In genomic region chr17:44324571-44325275, GRCh38 we compare ENCODE assay signal across 1 cellular context.
TF ChIP-seq lines count a peak whose summit lies in the region.

Gene SLC25A39, minus strand, starts transcription at chr17:44324823. Its CDS starts 1,261 bp downstream, at chr17:44323562.

TF ChIP-seq in K562, 482 proteins besides CTCF, POLR2A, EP300 and RAD21 (continued from another document and continues in another):
- TF ChIP-seq MYBL2 (IDR thresholded peaks at IDR 0.05; ENCODE audit: low read depth), result no peak
- no peak for TF ChIP-seq MYBL2 (CRISPR knock-in tag; IDR thresholded peaks at IDR 0.05; ENCODE audit: borderline replicate concordance)
- TF ChIP-seq EHMT2 (IDR thresholded peaks at IDR 0.05), result no peak
- TF ChIP-seq CHD1 (IDR thresholded peaks at IDR 0.05; ENCODE audit: low read length), result peak; percentile 3
- no peak for TF ChIP-seq ZNF407 (IDR thresholded peaks at IDR 0.05; ENCODE audit: low read depth)
- no peak for TF ChIP-seq EP400 (IDR thresholded peaks at IDR 0.05)
- no peak for TF ChIP-seq IRF1 (CRISPR knock-in tag; IDR thresholded peaks at IDR 0.05; ENCODE audit: borderline replicate concordance)
- TF ChIP-seq ZNF395 (CRISPR knock-in tag; IDR thresholded peaks at IDR 0.05), result no peak
- peak; percentile 3 for TF ChIP-seq SAP30 (IDR thresholded peaks at IDR 0.05; ENCODE audit: borderline replicate concordance, insufficient read depth, low read depth, low read length, poor library complexity, severe bottlenecking)
- TF ChIP-seq ATF3 (IDR thresholded peaks at IDR 0.05), result no peak
- TF ChIP-seq ATF3 (CRISPR knock-in tag; conservative IDR thresholded peaks at IDR 0.05), result no peak
- TF ChIP-seq ZNF444 (CRISPR knock-in tag; IDR thresholded peaks at IDR 0.05), result no peak
- TF ChIP-seq HMG20B (CRISPR knock-in tag; IDR thresholded peaks at IDR 0.05), result no peak
- no peak for TF ChIP-seq JUNB (CRISPR knock-in tag; conservative IDR thresholded peaks at IDR 0.05)
- TF ChIP-seq ZNF398 (CRISPR knock-in tag; IDR thresholded peaks at IDR 0.05), result no peak
- no peak for TF ChIP-seq ZNF134 (CRISPR knock-in tag; conservative IDR thresholded peaks at IDR 0.05)
- no peak for TF ChIP-seq SMAD1 (IDR thresholded peaks at IDR 0.05; ENCODE audit: low read depth, low read length, partially characterized antibody)
- no peak for TF ChIP-seq MED1 (CRISPR knock-in tag; IDR thresholded peaks at IDR 0.05; ENCODE audit: borderline replicate concordance)
- TF ChIP-seq RFX1 (IDR thresholded peaks at IDR 0.05), result no peak
- no peak for TF ChIP-seq E2F4 (CRISPR knock-in tag; IDR thresholded peaks at IDR 0.05; ENCODE audit: low read depth)
- no peak for TF ChIP-seq ZNF3 (CRISPR knock-in tag; IDR thresholded peaks at IDR 0.05)
- TF ChIP-seq SREBF2 (CRISPR knock-in tag; IDR thresholded peaks at IDR 0.05), result no peak
- TF ChIP-seq CHD2 (IDR thresholded peaks at IDR 0.05; ENCODE audit: low read depth, low read length), result no peak
- no peak for TF ChIP-seq ELF2 (CRISPR knock-in tag; IDR thresholded peaks at IDR 0.05)
- no peak for TF ChIP-seq ZNF696 (CRISPR knock-in tag; conservative IDR thresholded peaks at IDR 0.05)
- TF ChIP-seq HDGF (IDR thresholded peaks at IDR 0.05), result no peak
- TF ChIP-seq RUNX1 (IDR thresholded peaks at IDR 0.05; ENCODE audit: low read depth), result no peak
- 0 out of 2 replicates have a peak, but pooled peaks have one; percentile 10 for TF ChIP-seq OTX1 (CRISPR knock-in tag; IDR thresholded peaks at IDR 0.05)
- no peak for TF ChIP-seq ZFP1 (CRISPR knock-in tag; IDR thresholded peaks at IDR 0.05)
- no peak for TF ChIP-seq TAF9B (IDR thresholded peaks at IDR 0.05; ENCODE audit: partially characterized antibody)
- no peak for TF ChIP-seq USF2 (CRISPR knock-in tag; IDR thresholded peaks at IDR 0.05)
- TF ChIP-seq KLF1 (tag; IDR thresholded peaks at IDR 0.05), result no peak; the same call in 1 of the 2 replicates
- no peak for TF ChIP-seq PTTG1 (tag; IDR thresholded peaks at IDR 0.05; ENCODE audit: low read depth)
- no peak for TF ChIP-seq ZNF79 (CRISPR knock-in tag; IDR thresholded peaks at IDR 0.05; ENCODE audit: low read depth)
- no peak for TF ChIP-seq CBX2 (IDR thresholded peaks at IDR 0.05; ENCODE audit: insufficient read depth, low read length, poor library complexity, severe bottlenecking)
- TF ChIP-seq LCOR (CRISPR knock-in tag; IDR thresholded peaks at IDR 0.05), result no peak
- TF ChIP-seq BRCA1 (IDR thresholded peaks at IDR 0.05), result no peak
- no peak for TF ChIP-seq BRCA1 (CRISPR knock-in tag; IDR thresholded peaks at IDR 0.05)
- no peak for TF ChIP-seq ZNF707 (CRISPR knock-in tag; conservative IDR thresholded peaks at IDR 0.05)
- TF ChIP-seq NONO (IDR thresholded peaks at IDR 0.05; ENCODE audit: low read depth in 2 of 2, low read length in 1 of 2), result peak in 1 of 2 experiments; percentile 90; a peak in 3 of 4 replicates
- 0 out of 2 replicates have a peak, but pooled peaks have one; percentile 4 for TF ChIP-seq CBFA2T3 (IDR thresholded peaks at IDR 0.05)
- TF ChIP-seq SIRT6 (IDR thresholded peaks at IDR 0.05; ENCODE audit: low read depth, low read length), result no peak
- no peak for TF ChIP-seq ATF7 (IDR thresholded peaks at IDR 0.05)
- TF ChIP-seq HDAC1 (IDR thresholded peaks at IDR 0.05), result peak in 1 of 2 experiments; percentile 83; a peak in 2 of 4 replicates
- peak in 1 of 2 experiments; percentile 86; a peak in 2 of 3 replicates for TF ChIP-seq CBX3 (IDR thresholded peaks at IDR 0.05; ENCODE audit: borderline replicate concordance in 1 of 2, low read length in 2 of 2)
- no peak; the same call in 1 of the 2 replicates for TF ChIP-seq ZBTB7A (IDR thresholded peaks at IDR 0.05; ENCODE audit: borderline replicate concordance, control insufficient read depth, low read depth, low read length)
- TF ChIP-seq TFAP4 (CRISPR knock-in tag; IDR thresholded peaks at IDR 0.05; ENCODE audit: borderline replicate concordance), result no peak; the same call in 1 of the 2 replicates
- no peak for TF ChIP-seq POLR2H (tag; IDR thresholded peaks at IDR 0.05; ENCODE audit: low read depth)
- TF ChIP-seq SP1 (CRISPR knock-in tag; IDR thresholded peaks at IDR 0.05), result peak; percentile 75
- peak; percentile 68 for TF ChIP-seq CREB1 (IDR thresholded peaks at IDR 0.05)
- TF ChIP-seq CREB1 (CRISPR knock-in tag; IDR thresholded peaks at IDR 0.05), result no peak; the same call in 1 of the 2 replicates
- no peak for TF ChIP-seq TCFL5 (CRISPR knock-in tag; conservative IDR thresholded peaks at IDR 0.05)
- no peak for TF ChIP-seq ZNF551 (CRISPR knock-in tag; IDR thresholded peaks at IDR 0.05)
